In genomic region chr3:193693774-193694173, GRCh38 we compare ENCODE assay signal across 13 cellular contexts.
A peak's percentile ranks its signal among the peaks of the same experiment; 100 is the strongest.
DNase-seq lines count a peak whose midpoint lies in the region; ATAC-seq and TF ChIP-seq lines count a peak whose summit lies in the region.
"Had no signal": no experiment of that assay in that cellular context is flagged by ENCODE, and none has a peak within 500 bp of the region (broad histone marks: within the 10 kb centered on the region; RNA-seq: fewer than 3 reads in every experiment).

No MANE protein-coding gene starts in this region.

- H2AFZ ChIP-seq in OCI-LY3 (ENCODE audit: low read depth, low read length), result no peak overlapping the region

- H3K27me3 ChIP-seq in OCI-LY3 (ENCODE audit: low read depth, low read length), result no peaks in the 10 kb centered on the region
- no peaks in the 10 kb centered on the region for H3K27me3 ChIP-seq in upper lobe of right lung
- H3K27me3 ChIP-seq in uterus, result no peaks in the 10 kb centered on the region
- H3K27me3 ChIP-seq: breast epithelium had no signal

- H4K20me1 ChIP-seq in OCI-LY3 (ENCODE audit: insufficient read depth, low read length), result no peaks in the 10 kb centered on the region

- H3K4me1 ChIP-seq in OCI-LY3 (ENCODE audit: low read length) (peaks cover 26% of the 10 kb centered on the region), upper lobe of right lung (no peaks in the 10 kb centered on the region), uterus (no peaks in the 10 kb centered on the region)
- H3K4me1 ChIP-seq: breast epithelium had no signal

- peak overlapping the region; percentile 23 for H3K4me3 ChIP-seq in OCI-LY3 (ENCODE audit: low read length)
- no peak overlapping the region for H3K4me3 ChIP-seq in upper lobe of right lung
- no peak overlapping the region for H3K4me3 ChIP-seq in uterus
- H3K4me3 ChIP-seq: breast epithelium, skin epidermis had no signal

- no peaks in the 10 kb centered on the region for H3K79me2 ChIP-seq in OCI-LY3 (ENCODE audit: low read length)

- H3K4me2 ChIP-seq in OCI-LY3 (ENCODE audit: low read length), result peak overlapping the region; percentile 51

- ATAC-seq in GM19351 (IDR thresholded peaks at IDR 0.05; ENCODE audit: unreplicated experiment), result peak; percentile 67
- peak; percentile 56 for ATAC-seq in HG03159 (IDR thresholded peaks at IDR 0.05; ENCODE audit: unreplicated experiment)
- ATAC-seq in upper lobe of right lung, result peak; percentile 48
- ATAC-seq in HG02798 (IDR thresholded peaks at IDR 0.05; ENCODE audit: poor library complexity, unreplicated experiment), result no peak

- H3K9ac ChIP-seq in OCI-LY3 (ENCODE audit: low read length), result peak overlapping the region; percentile 25; the same call in 1 of the 2 replicates

- TF ChIP-seq POLR2A in uterus (IDR thresholded peaks at IDR 0.05), result no peak

- no peaks in the 10 kb centered on the region for H3K9me3 ChIP-seq in OCI-LY3 (ENCODE audit: insufficient read depth, low read length)
- H3K9me3 ChIP-seq in upper lobe of right lung, result no peaks in the 10 kb centered on the region
- H3K9me3 ChIP-seq in uterus, result no peaks in the 10 kb centered on the region
- H3K9me3 ChIP-seq: breast epithelium had no signal

- peak overlapping the region; percentile 14 for H3K27ac ChIP-seq in OCI-LY3 (ENCODE audit: low read length)
- H3K27ac ChIP-seq in upper lobe of right lung, result no peak overlapping the region
- no peak overlapping the region for H3K27ac ChIP-seq in uterus
- H3K27ac ChIP-seq: breast epithelium, skin epidermis had no signal

- intact Hi-C loops in upper lobe of right lung (cut with DNase I) (no loop called here), uterus (cut with DNase I; ENCODE audit: low total_unique reads) (no loop called here)

- TF ChIP-seq CTCF in OCI-LY3 (IDR thresholded peaks at IDR 0.05; ENCODE audit: low read depth, low read length) (no peak), upper lobe of right lung (IDR thresholded peaks at IDR 0.05) (no peak), uterus (IDR thresholded peaks at IDR 0.05) (no peak)

- H3K36me3 ChIP-seq in OCI-LY3 (replicated peaks; ENCODE audit: low read depth, low read length) (peaks cover 22% of the 10 kb centered on the region), upper lobe of right lung (peaks cover 41% of the 10 kb centered on the region), uterus (no peaks in the 10 kb centered on the region)
- H3K36me3 ChIP-seq: breast epithelium had no signal

- DNase-seq in upper lobe of right lung (no peak), SW480 (ENCODE audit: low spot score) (no peak), uterus (no peak)
- DNase-seq: CD4-positive, alpha-beta memory T cell; foreskin fibroblast; NCI-H1417 treated with DMSO at 0.1 percent for 48 hours; NCI-H510A had no signal
